Comparison of ENCODE assay signal across 9 cellular contexts in the genomic region with DNA sequence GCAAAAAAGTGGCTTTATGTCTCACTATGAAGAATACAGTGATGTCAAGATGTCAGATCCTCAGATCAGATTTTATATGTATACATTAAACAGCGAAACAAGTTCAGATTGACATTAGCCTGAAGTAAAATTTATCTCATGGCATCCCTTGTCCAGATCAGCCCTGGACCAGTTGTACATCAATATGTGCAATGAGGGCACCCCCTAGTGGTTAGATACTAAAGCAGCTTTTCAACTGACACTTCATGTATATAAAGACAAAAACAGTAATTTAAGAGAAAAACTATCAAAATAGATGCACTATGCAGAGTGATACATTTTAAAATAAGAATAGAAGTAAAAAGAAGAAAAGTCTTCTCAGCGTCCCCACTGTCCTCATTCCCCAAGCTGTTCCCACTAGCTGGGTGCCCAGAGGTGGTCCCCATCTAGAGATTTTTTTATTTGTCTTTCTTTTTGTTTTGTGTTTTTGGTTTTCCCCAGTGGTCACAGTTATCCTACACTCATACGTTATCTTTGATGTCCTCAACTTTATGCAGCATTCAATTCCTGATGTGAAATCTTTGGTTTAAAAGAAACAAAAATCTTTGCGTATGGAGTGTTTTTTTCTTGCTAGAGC.
DNase-seq lines count a peak whose midpoint lies in the region; ATAC-seq and TF ChIP-seq lines count a peak whose summit lies in the region.
"Had no signal": no experiment of that assay in that cellular context is flagged by ENCODE, and none has a peak within 500 bp of the region (broad histone marks: within the 10 kb centered on the region; RNA-seq: fewer than 3 reads in every experiment).

No MANE protein-coding gene starts in this region.

- no peaks in the 10 kb centered on the region for H3K27me3 ChIP-seq in neuronal stem cell (ENCODE audit: control insufficient read depth in 3 of 3, insufficient read depth in 3 of 3, low read depth in 1 of 3, low read length in 3 of 3)

- H2AFZ ChIP-seq in neuronal stem cell (ENCODE audit: low read length): no peak overlapping the region

- no peak overlapping the region for H4K8ac ChIP-seq in neuronal stem cell (ENCODE audit: low read depth, low read length)

- H2BK5ac ChIP-seq in neuronal stem cell (ENCODE audit: low read length): no peak overlapping the region

- no peaks in the 10 kb centered on the region for H3K9me3 ChIP-seq in neuronal stem cell (replicated peaks in 1 of 2; ENCODE audit: control insufficient read depth in 2 of 2, insufficient read depth in 1 of 2, low read depth in 1 of 2, low read length in 2 of 2)

- H3K9ac ChIP-seq in neuronal stem cell (ENCODE audit: low read depth, low read length, poor library complexity): no peak overlapping the region

- no peak overlapping the region for H3K4ac ChIP-seq in neuronal stem cell (ENCODE audit: low read length)

- no peaks in the 10 kb centered on the region for H3K27me3 Mint-ChIP-seq in T-cell
- H3K27me3 Mint-ChIP-seq: CD4-positive, CD25-positive, alpha-beta regulatory T cell had no signal

- H3K4me1 ChIP-seq in neuronal stem cell (ENCODE audit: control insufficient read depth in 2 of 2, insufficient read depth in 1 of 2, low read depth in 1 of 2, low read length in 2 of 2): no peaks in the 10 kb centered on the region

- no peak overlapping the region for H3K18ac ChIP-seq in neuronal stem cell (ENCODE audit: low read length)

- peaks cover 0 to 9% (median 0%) of the 10 kb centered on the region in 3 donors for H3K9me3 Mint-ChIP-seq in T-cell

- no peak overlapping the region for H2BK15ac ChIP-seq in neuronal stem cell (ENCODE audit: low read length)

- no peak overlapping the region for H3K27ac Mint-ChIP-seq in T-cell
- H3K27ac Mint-ChIP-seq: CD4-positive, CD25-positive, alpha-beta regulatory T cell had no signal

- H3K23ac ChIP-seq in neuronal stem cell (ENCODE audit: low read depth, low read length, poor library complexity): no peak overlapping the region

- H3K4me3 ChIP-seq in LNCaP clone FGC (ENCODE audit: low read depth, low read length): no peak overlapping the region
- no peak overlapping the region for H3K4me3 ChIP-seq in neuronal stem cell (ENCODE audit: low read length in 2 of 2)

- no peak overlapping the region for H2AK5ac ChIP-seq in neuronal stem cell (ENCODE audit: low read depth, low read length)

- no peaks in the 10 kb centered on the region for H3K79me1 ChIP-seq in neuronal stem cell (ENCODE audit: low read depth, low read length)

- H3K4me1 Mint-ChIP-seq in T-cell: no peaks in the 10 kb centered on the region
- H3K4me1 Mint-ChIP-seq: CD4-positive, CD25-positive, alpha-beta regulatory T cell had no signal

- H3K14ac ChIP-seq in neuronal stem cell (ENCODE audit: low read length): no peak overlapping the region

- no peak overlapping the region for H2BK12ac ChIP-seq in neuronal stem cell (ENCODE audit: low read length)

- peak; percentile 76 for ATAC-seq in GM21619 (IDR thresholded peaks at IDR 0.05; ENCODE audit: unreplicated experiment)
- ATAC-seq in esophagus mucosa: peak; percentile 56
- ATAC-seq in T-cell (replicated peaks in 1 of 4): no peak

- no peaks in the 10 kb centered on the region for H3K36me3 ChIP-seq in neuronal stem cell (replicated peaks in 1 of 2; ENCODE audit: control insufficient read depth in 2 of 2, insufficient read depth in 2 of 2, low read length in 2 of 2)

- TF ChIP-seq CTCF in LNCaP clone FGC (IDR thresholded peaks at IDR 0.05; ENCODE audit: control insufficient read depth, extremely low read depth, insufficient read depth): peak; percentile 76
- peak; percentile 78 for TF ChIP-seq CTCF in RWPE1 (conservative IDR thresholded peaks at IDR 0.05; ENCODE audit: low read depth)

- POLR2A ChIA-PET in RWPE1 (lab: Yijun Ruan, JAX; ENCODE audit: low non-redundant PET): no interaction called here
- POLR2A ChIA-PET in T-cell (lab: Charles Lee): interaction anchor here in 1 of 2 donors (0.6 kb wide), 1 partner anchor 501 kb away, joined by 3 read pairs; no protein-coding TSS in a partner anchor

- no CpG with 5 or more reads among the region's 4 CpGs for whole genome bisulfite sequencing in neuronal stem cell (ENCODE audit: extremely low coverage in 2 of 2, insufficient read length in 2 of 2, insufficient replicate concordance in 1 of 2), 2 donors

- H3K27ac ChIP-seq in RWPE1 (no peak overlapping the region), neuronal stem cell (replicated peaks; ENCODE audit: low read length) (no peak overlapping the region)

- no peaks in the 10 kb centered on the region for H3K36me3 Mint-ChIP-seq in T-cell
- H3K36me3 Mint-ChIP-seq: CD4-positive, CD25-positive, alpha-beta regulatory T cell had no signal

- CTCF ChIA-PET in RWPE1 (lab: Yijun Ruan, JAX): interaction anchor here (0.5 to 1.8 kb wide), 11 partner anchors 8 to 1595 kb away, joined by 3 to 8 read pairs (median 3); no protein-coding TSS in a partner anchor
- CTCF ChIA-PET in T-cell (lab: Charles Lee): no interaction called here

- no peak overlapping the region for H3K4me2 ChIP-seq in neuronal stem cell (ENCODE audit: insufficient read depth, low read length, poor library complexity, severe bottlenecking)

- H4K91ac ChIP-seq in neuronal stem cell (ENCODE audit: low read depth, low read length, poor library complexity): no peak overlapping the region

- H2BK120ac ChIP-seq in neuronal stem cell (ENCODE audit: low read depth, low read length): no peak overlapping the region

- DNase-seq in NCI-H2081 (lab: John Stamatoyannopoulos, UW) (peak; percentile 67 to 80), NCI-H2081 treated with DMSO at 0.1 percent for 48 hours (lab: John Stamatoyannopoulos, UW) (no peak), LNCaP clone FGC (ENCODE audit: low read depth) (peak; percentile 32), RWPE1 (ENCODE audit: low spot score) (peak; percentile 65), neuronal stem cell (ENCODE audit: low spot score) (peak; percentile 56), T-cell (no peak)

- no peak overlapping the region for H3K4me3 Mint-ChIP-seq in T-cell
- H3K4me3 Mint-ChIP-seq: CD4-positive, CD25-positive, alpha-beta regulatory T cell had no signal

Comparison
In these comparisons a context has a peak if more than half of its experiments do, and no peak if none do; other contexts are left out.
1. DNase-seq: peak in NCI-H2081 (2 of 2), LNCaP clone FGC (single experiment), RWPE1 (single experiment) and neuronal stem cell (single experiment); none in NCI-H2081 treated with DMSO at 0.1 percent for 48 hours (single experiment) and T-cell (0 of 34).
2. ATAC-seq: peak in GM21619 (single experiment) and esophagus mucosa (single experiment); none in T-cell (0 of 4).